25 cellular contexts compared by ENCODE assay signal in genomic region chr13:110636053-110636475, GRCh38.
"Had no signal": no experiment of that assay in that cellular context is flagged by ENCODE, and none has a peak within 500 bp of the region (broad histone marks: within the 10 kb centered on the region; RNA-seq: fewer than 3 reads in every experiment).

No MANE protein-coding gene starts in this region.

- H3K4me3 ChIP-seq: lung, neural progenitor cell, sigmoid colon, smooth muscle cell, stomach, suprapubic skin, transverse colon, uterus had no signal

- H3K27ac Mint-ChIP-seq: activated CD4-positive, alpha-beta T cell treated with anti-CD3 and anti-CD28 coated beads, Interleukin-2, amount 10 ng/mL, durations not matched to agents 24 days and 14 days; activated CD8-positive, alpha-beta memory T cell treated with anti-CD3 and anti-CD28 coated beads, Interleukin-2, amount 10 ng/mL, durations not matched to agents 7 days and 5 days; activated CD8-positive, alpha-beta T cell treated with anti-CD3 and anti-CD28 coated beads for 36 hours; dendritic cell treated with granulocyte-macrophage colony-stimulating factor and Interleukin-4, amounts not matched to agents 40 ng/mL and 50 ng/mL, for 4 days; neural progenitor cell; progenitor cell of endocrine pancreas; stimulated activated memory B cell treated with anti-CD40 and anti-IgM and Interleukin-4, amounts not matched to agents 10 μg/mL and 1 μg/mL and 100 μg/mL, for 72 hours had no signal

- H3K4me1 ChIP-seq: foreskin keratinocyte, neural progenitor cell, suprapubic skin, uterus had no signal

- H3K4me1 Mint-ChIP-seq: activated CD4-positive, alpha-beta T cell treated with anti-CD3 and anti-CD28 coated beads, Interleukin-2, amount 10 ng/mL, durations not matched to agents 24 days and 14 days; neural progenitor cell had no signal

- ATAC-seq: activated CD8-positive, alpha-beta memory T cell treated with anti-CD3 and anti-CD28 coated beads, Interleukin-2, amount 10 ng/mL, durations not matched to agents 7 days and 5 days; activated CD8-positive, alpha-beta T cell treated with anti-CD3 and anti-CD28 coated beads for 36 hours; naive thymus-derived CD8-positive, alpha-beta T cell; stimulated activated memory B cell treated with anti-CD40 and anti-IgM and Interleukin-4, amounts not matched to agents 10 μg/mL and 1 μg/mL and 100 μg/mL, for 72 hours had no signal

- H3K27me3 Mint-ChIP-seq: activated CD4-positive, alpha-beta T cell treated with anti-CD3 and anti-CD28 coated beads, Interleukin-2, amount 10 ng/mL, durations not matched to agents 24 days and 14 days; activated CD8-positive, alpha-beta memory T cell treated with anti-CD3 and anti-CD28 coated beads, Interleukin-2, amount 10 ng/mL, durations not matched to agents 7 days and 5 days; activated CD8-positive, alpha-beta T cell treated with anti-CD3 and anti-CD28 coated beads for 36 hours; brain; dendritic cell treated with granulocyte-macrophage colony-stimulating factor and Interleukin-4, amounts not matched to agents 40 ng/mL and 50 ng/mL, for 4 days; naive thymus-derived CD8-positive, alpha-beta T cell; progenitor cell of endocrine pancreas; stimulated activated memory B cell treated with anti-CD40 and anti-IgM and Interleukin-4, amounts not matched to agents 10 μg/mL and 1 μg/mL and 100 μg/mL, for 72 hours had no signal

- H3K27ac ChIP-seq: foreskin keratinocyte, neural progenitor cell, stomach, suprapubic skin, transverse colon, uterus had no signal

- H3K36me3 ChIP-seq: neural progenitor cell, uterus had no signal

- H3K4me3 Mint-ChIP-seq: activated CD4-positive, alpha-beta T cell treated with anti-CD3 and anti-CD28 coated beads, Interleukin-2, amount 10 ng/mL, durations not matched to agents 24 days and 14 days; activated CD8-positive, alpha-beta memory T cell treated with anti-CD3 and anti-CD28 coated beads, Interleukin-2, amount 10 ng/mL, durations not matched to agents 7 days and 5 days; activated CD8-positive, alpha-beta T cell treated with anti-CD3 and anti-CD28 coated beads for 36 hours; brain; dendritic cell treated with granulocyte-macrophage colony-stimulating factor and Interleukin-4, amounts not matched to agents 40 ng/mL and 50 ng/mL, for 4 days; naive thymus-derived CD8-positive, alpha-beta T cell; neural progenitor cell; stimulated activated memory B cell treated with anti-CD40 and anti-IgM and Interleukin-4, amounts not matched to agents 10 μg/mL and 1 μg/mL and 100 μg/mL, for 72 hours had no signal

- H3K9me3 ChIP-seq: sigmoid colon, stomach, suprapubic skin, transverse colon, uterus had no signal

- H3K9me3 Mint-ChIP-seq: activated CD4-positive, alpha-beta T cell treated with anti-CD3 and anti-CD28 coated beads, Interleukin-2, amount 10 ng/mL, durations not matched to agents 24 days and 14 days; activated CD8-positive, alpha-beta T cell treated with anti-CD3 and anti-CD28 coated beads for 36 hours; activated naive CD4-positive, alpha-beta T cell treated with anti-CD3 and anti-CD28 coated beads, Interleukin-2, amount 50 U/mL, for 72 hours; brain; dendritic cell treated with granulocyte-macrophage colony-stimulating factor and Interleukin-4, amounts not matched to agents 40 ng/mL and 50 ng/mL, for 4 days; naive thymus-derived CD8-positive, alpha-beta T cell; neural progenitor cell; stimulated activated memory B cell treated with anti-CD40 and anti-IgM and Interleukin-4, amounts not matched to agents 10 μg/mL and 1 μg/mL and 100 μg/mL, for 72 hours had no signal

- DNase-seq: activated CD4-positive, alpha-beta T cell treated with anti-CD3 and anti-CD28 coated beads, Interleukin-2, amount 10 ng/mL, durations not matched to agents 24 days and 14 days; activated CD8-positive, alpha-beta memory T cell treated with anti-CD3 and anti-CD28 coated beads, Interleukin-2, amount 10 ng/mL, durations not matched to agents 7 days and 5 days; activated CD8-positive, alpha-beta T cell treated with anti-CD3 and anti-CD28 coated beads for 36 hours; activated T-cell treated with anti-CD3 and anti-CD28 coated beads for 4 hours; aorta; effector CD8-positive, alpha-beta T cell; erythroblast; foreskin keratinocyte; kidney; naive thymus-derived CD8-positive, alpha-beta T cell; retina; sigmoid colon; stimulated activated CD4-positive, alpha-beta T cell treated with anti-CD3 and anti-CD28 coated beads, Interleukin-15, amount 100 ng/mL, for 24 hours; stomach; transverse colon; uterus had no signal

- H3K27me3 ChIP-seq: foreskin keratinocyte, neural progenitor cell, sigmoid colon, stomach, suprapubic skin, transverse colon, uterus had no signal
